ENCODE assay signal across 27 cellular contexts in the genomic region with DNA sequence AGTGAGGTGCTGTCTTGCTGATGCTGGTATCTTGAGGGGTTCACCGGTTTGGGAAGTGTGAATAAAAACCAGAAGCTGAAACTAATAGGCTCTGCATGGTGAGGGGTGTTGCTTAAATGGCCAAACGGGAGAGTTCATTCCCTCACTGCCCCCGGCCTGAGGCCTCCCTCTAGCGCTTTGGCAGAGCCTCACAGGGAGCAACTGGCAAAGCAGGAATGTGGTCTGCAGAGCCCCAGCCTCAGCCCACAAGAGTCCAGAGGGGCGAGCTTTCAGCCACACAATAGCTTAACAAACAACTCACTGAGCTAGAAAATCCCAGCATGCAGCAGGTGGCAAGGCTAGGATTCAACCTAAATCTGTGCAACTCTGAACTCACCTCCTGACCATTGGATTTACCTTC.
"Had no signal": no experiment of that assay in that cellular context is flagged by ENCODE, and none has a peak within 500 bp of the region (broad histone marks: within the 10 kb centered on the region; RNA-seq: fewer than 3 reads in every experiment).

No MANE protein-coding gene starts in this region.

- H3K9me3 ChIP-seq: esophagus squamous epithelium, heart right ventricle, left lung, lower lobe of right lung, mucosa of descending colon, pancreas, right atrium auricular region, stomach, thyroid gland, upper lobe of left lung, vagina had no signal

- H3K27ac Mint-ChIP-seq: activated CD4-positive, alpha-beta memory T cell treated with anti-CD3 and anti-CD28 coated beads for 36 hours; activated T-cell treated with anti-CD3 and anti-CD28 coated beads, Interleukin-2, amount 50 U/mL, for 24 hours; activated T-helper 17 cell treated with anti-CD3 and anti-CD28 coated beads, Interleukin-2, amount 50 U/mL, for 72 hours; nephron; stimulated activated naive B cell treated with anti-CD40 and anti-IgM and Interleukin-4, amounts not matched to agents 10 μg/mL and 1 μg/mL and 100 μg/mL, for 72 hours had no signal

- H3K4me1 ChIP-seq: esophagus squamous epithelium, heart right ventricle, left lung, lower lobe of right lung, pancreas, right atrium auricular region, stomach, thyroid gland, upper lobe of left lung, vagina had no signal

- H3K4me3 ChIP-seq: esophagus squamous epithelium, heart right ventricle, left lung, lower lobe of right lung, mucosa of descending colon, pancreas, right atrium auricular region, stomach, thyroid gland, upper lobe of left lung, vagina had no signal

- H3K36me3 Mint-ChIP-seq: activated CD4-positive, alpha-beta memory T cell treated with anti-CD3 and anti-CD28 coated beads for 36 hours; stimulated activated naive B cell treated with anti-CD40 and anti-IgM and Interleukin-4, amounts not matched to agents 10 μg/mL and 1 μg/mL and 100 μg/mL, for 72 hours had no signal

- H3K4me3 Mint-ChIP-seq: activated CD4-positive, alpha-beta memory T cell treated with anti-CD3 and anti-CD28 coated beads for 36 hours; activated T-cell treated with anti-CD3 and anti-CD28 coated beads, Interleukin-2, amount 50 U/mL, for 24 hours; activated T-helper 17 cell treated with anti-CD3 and anti-CD28 coated beads, Interleukin-2, amount 50 U/mL, for 72 hours; nephron; stimulated activated naive B cell treated with anti-CD40 and anti-IgM and Interleukin-4, amounts not matched to agents 10 μg/mL and 1 μg/mL and 100 μg/mL, for 72 hours had no signal

- H3K27me3 ChIP-seq: brain microvascular endothelial cell, left lung, pancreas, right atrium auricular region, stomach, thyroid gland, upper lobe of left lung, vagina had no signal

- FAIRE-seq: astrocyte, pancreas had no signal

- H3K36me3 ChIP-seq: brain microvascular endothelial cell, esophagus squamous epithelium, heart right ventricle, left lung, lower lobe of right lung, pancreas, right atrium auricular region, stomach, thyroid gland, upper lobe of left lung, vagina had no signal

- H3K4me1 Mint-ChIP-seq: activated T-helper 17 cell treated with anti-CD3 and anti-CD28 coated beads, Interleukin-2, amount 50 U/mL, for 72 hours; stimulated activated naive B cell treated with anti-CD40 and anti-IgM and Interleukin-4, amounts not matched to agents 10 μg/mL and 1 μg/mL and 100 μg/mL, for 72 hours had no signal

- ATAC-seq: activated T-helper 17 cell treated with anti-CD3 and anti-CD28 coated beads, Interleukin-2, amount 50 U/mL, for 72 hours; heart right ventricle; left lung; lower lobe of right lung; mucosa of descending colon; pancreas; stimulated activated naive B cell treated with anti-CD40 and anti-IgM and Interleukin-4, amounts not matched to agents 10 μg/mL and 1 μg/mL and 100 μg/mL, for 72 hours had no signal

- DNase-seq: activated CD4-positive, alpha-beta memory T cell treated with anti-CD3 and anti-CD28 coated beads for 36 hours; activated CD4-positive, alpha-beta T cell treated with anti-CD3 and anti-CD28 coated beads for 48 hours; activated CD8-positive, alpha-beta memory T cell treated with anti-CD3 and anti-CD28 coated beads, Interleukin-2, amount 50 U/mL, for 48 hours; activated gamma-delta T cell treated with Interleukin-2 at 50 U/mL for 16 hours; activated naive CD4-positive, alpha-beta T cell treated with anti-CD3 and anti-CD28 coated beads, Interleukin-2, amount 50 U/mL, for 16 hours; activated T-cell treated with anti-CD3 and anti-CD28 coated beads, Interleukin-2, amount 50 U/mL, for 24 hours; amniotic stem cell; brain microvascular endothelial cell; cortex of kidney; esophagus squamous epithelium; foreskin melanocyte; heart right ventricle; left lung; lower lobe of right lung; mucosa of descending colon; pancreas; stimulated activated CD4-positive, alpha-beta T cell treated with anti-CD3 and anti-CD28 coated beads, Interleukin-15, amount 100 ng/mL, for 24 hours; stimulated activated CD4-positive, alpha-beta T cell treated with anti-CD3 and anti-CD28 coated beads, Interleukin-2, amount 100 ng/mL, for 24 hours; stimulated activated naive B cell treated with anti-CD40 and anti-IgM and Interleukin-4, amounts not matched to agents 10 μg/mL and 1 μg/mL and 100 μg/mL, for 72 hours; stomach; thyroid gland; upper lobe of left lung had no signal

- H3K9me3 Mint-ChIP-seq: activated CD4-positive, alpha-beta memory T cell treated with anti-CD3 and anti-CD28 coated beads for 36 hours; activated T-cell treated with anti-CD3 and anti-CD28 coated beads, Interleukin-2, amount 50 U/mL, for 24 hours; activated T-helper 17 cell treated with anti-CD3 and anti-CD28 coated beads, Interleukin-2, amount 50 U/mL, for 72 hours; nephron had no signal

- H3K27ac ChIP-seq: brain microvascular endothelial cell, esophagus squamous epithelium, heart right ventricle, left lung, lower lobe of right lung, pancreas, right atrium auricular region, stomach, thyroid gland, upper lobe of left lung, vagina had no signal
